26 cellular contexts compared by ENCODE assay signal in genomic region chr10:3115685-3116084, GRCh38.
"Had no signal": no experiment of that assay in that cellular context is flagged by ENCODE, and none has a peak within 500 bp of the region (broad histone marks: within the 10 kb centered on the region; RNA-seq: fewer than 3 reads in every experiment).

No MANE protein-coding gene starts in this region.

- H3K4me1 ChIP-seq: ascending aorta, body of pancreas had no signal

- H3K9me3 Mint-ChIP-seq: activated CD4-positive, alpha-beta memory T cell treated with anti-CD3 and anti-CD28 coated beads, Interleukin-2, amount 10 ng/mL, durations not matched to agents 7 days and 5 days; activated T-helper 1 cell treated with anti-CD3 and anti-CD28 coated beads, Interleukin-12 subunit alpha, Interleukin-12 subunit beta, Interleukin-2, Interleukin-4 antibody, amounts not matched to agents 30 ng/mL and 10 ng/mL and 1 ng/mL, durations not matched to agents 14 hours and 24 hours and 36 hours; central memory CD8-positive, alpha-beta T cell; T-cell had no signal

- H3K27ac Mint-ChIP-seq: activated CD4-positive, alpha-beta memory T cell treated with anti-CD3 and anti-CD28 coated beads, Interleukin-2, amount 10 ng/mL, durations not matched to agents 7 days and 5 days; activated CD4-positive, alpha-beta T cell treated with anti-CD3 and anti-CD28 coated beads for 36 hours; activated T-helper 1 cell treated with anti-CD3 and anti-CD28 coated beads, Interleukin-12 subunit alpha, Interleukin-12 subunit beta, Interleukin-2, Interleukin-4 antibody, amounts not matched to agents 30 ng/mL and 10 ng/mL and 1 ng/mL, durations not matched to agents 14 hours and 24 hours and 36 hours; T-cell had no signal

- H3K4me3 ChIP-seq: ascending aorta, body of pancreas, MG63, SK-N-MC had no signal

- ATAC-seq: activated CD4-positive, alpha-beta T cell treated with anti-CD3 and anti-CD28 coated beads for 36 hours; body of pancreas; Right ventricle myocardium inferior; T-cell had no signal

- H3K9me3 ChIP-seq: ascending aorta, body of pancreas, MG63 had no signal

- H3K36me3 ChIP-seq: WERI-Rb-1 had no signal

- DNase-seq: activated CD4-positive, alpha-beta memory T cell treated with anti-CD3 and anti-CD28 coated beads, Interleukin-2, amount 10 ng/mL, durations not matched to agents 7 days and 5 days; activated CD4-positive, alpha-beta T cell treated with anti-CD3 and anti-CD28 coated beads for 36 hours; activated CD4-positive, alpha-beta T cell treated with anti-CD3 and anti-CD28 coated beads, Interleukin-2, amount 50 U/mL, for 1 hour; activated effector memory CD4-positive, alpha-beta T cell treated with Interleukin-2 at 50 U/mL for 16 hours; activated naive CD4-positive, alpha-beta T cell; amniotic stem cell; body of pancreas; MG63; MV-4-11; NCI-H1092 treated with DMSO at 0.1 percent for 48 hours; NCI-H1417 treated with DMSO at 0.1 percent for 48 hours; NCI-H1694; NCI-H2029; NCI-H2107; NCI-H2171 treated with DMSO at 0.1 percent for 48 hours; NCI-H226; NCI-H526 treated with DMSO at 0.1 percent for 48 hours; NCI-H82; T-cell; T-helper 2 cell; WERI-Rb-1 had no signal

- H3K4me1 Mint-ChIP-seq: activated CD4-positive, alpha-beta memory T cell treated with anti-CD3 and anti-CD28 coated beads, Interleukin-2, amount 10 ng/mL, durations not matched to agents 7 days and 5 days; activated CD4-positive, alpha-beta T cell treated with anti-CD3 and anti-CD28 coated beads for 36 hours; central memory CD8-positive, alpha-beta T cell; T-cell had no signal

- H3K4me3 Mint-ChIP-seq: activated CD4-positive, alpha-beta memory T cell treated with anti-CD3 and anti-CD28 coated beads, Interleukin-2, amount 10 ng/mL, durations not matched to agents 7 days and 5 days; activated CD4-positive, alpha-beta T cell treated with anti-CD3 and anti-CD28 coated beads for 36 hours; activated T-helper 1 cell treated with anti-CD3 and anti-CD28 coated beads, Interleukin-12 subunit alpha, Interleukin-12 subunit beta, Interleukin-2, Interleukin-4 antibody, amounts not matched to agents 30 ng/mL and 10 ng/mL and 1 ng/mL, durations not matched to agents 14 hours and 24 hours and 36 hours; central memory CD8-positive, alpha-beta T cell; T-cell had no signal

- H3K27ac ChIP-seq: ascending aorta, body of pancreas, SK-N-MC, WERI-Rb-1 had no signal

- H3K27me3 ChIP-seq: ascending aorta, body of pancreas, MG63 had no signal

- H3K27me3 Mint-ChIP-seq: activated CD4-positive, alpha-beta memory T cell treated with anti-CD3 and anti-CD28 coated beads, Interleukin-2, amount 10 ng/mL, durations not matched to agents 7 days and 5 days; activated CD4-positive, alpha-beta T cell treated with anti-CD3 and anti-CD28 coated beads for 36 hours; central memory CD8-positive, alpha-beta T cell; T-cell had no signal
